Comparison of ENCODE assay signal across 12 cellular contexts in the genomic region with DNA sequence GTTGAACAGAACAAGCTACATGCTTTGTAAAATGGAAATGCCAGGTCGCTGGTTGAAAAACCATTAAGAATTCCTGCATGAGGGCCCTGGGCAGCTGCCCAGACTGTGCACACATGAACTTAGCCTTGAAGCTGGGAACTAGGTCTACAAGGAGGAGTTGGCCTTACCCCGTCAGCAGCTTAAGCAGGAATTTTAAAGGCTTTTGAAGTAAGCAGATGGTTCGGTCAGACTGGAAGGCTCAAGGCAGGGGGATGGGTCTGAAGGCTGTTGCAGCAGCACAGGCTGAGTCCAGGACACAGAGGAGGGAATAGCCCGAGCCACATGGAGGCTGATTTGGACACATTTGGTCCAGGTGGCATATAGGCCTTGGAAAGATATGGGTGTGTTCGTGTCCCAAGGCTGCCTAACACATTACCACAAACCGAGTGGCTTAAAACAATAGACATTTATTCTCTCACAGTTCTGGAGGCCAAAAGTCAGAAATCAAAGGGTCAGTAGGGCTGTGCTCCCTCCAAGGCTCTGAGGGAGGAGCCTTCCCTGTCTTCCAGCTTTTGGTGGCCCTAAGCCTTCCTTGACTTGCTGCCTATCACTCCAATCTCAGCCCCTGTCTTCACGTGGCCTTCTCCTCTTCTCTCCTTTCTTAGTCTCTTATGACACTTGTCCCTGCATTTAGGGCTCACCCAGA. TPM values are rescaled to one million over a fixed set of nuclear protein-coding genes. Genes with fewer than 3 reads are reported as not detected.
A peak's percentile ranks its signal among the peaks of the same experiment; 100 is the strongest.
DNase-seq lines count a peak whose midpoint lies in the region; FAIRE-seq and TF ChIP-seq lines count a peak whose summit lies in the region.
"Had no signal": no experiment of that assay in that cellular context is flagged by ENCODE, and none has a peak within 500 bp of the region (broad histone marks: within the 10 kb centered on the region; RNA-seq: fewer than 3 reads in every experiment).

No MANE protein-coding gene starts in this region.

- H3K27me3 ChIP-seq in AG04450 (ENCODE audit: control insufficient read depth, insufficient read depth, low read length), result no peaks in the 10 kb centered on the region
- peaks cover 0 to 6% of the 10 kb centered on the region in 2 experiments for H3K27me3 ChIP-seq in mesenchymal stem cell (ENCODE audit: control insufficient read depth in 1 of 2, insufficient read depth in 1 of 2, low read length in 2 of 2)

- TF ChIP-seq POLR2A in GM12891 (IDR thresholded peaks at IDR 0.05; ENCODE audit: low read depth, low read length), result no peak

- H3K36me3 Mint-ChIP-seq in HFFc6 (ENCODE audit: low read depth) (no peaks in the 10 kb centered on the region), brain (no peaks in the 10 kb centered on the region), CD14-positive monocyte (no peaks in the 10 kb centered on the region)
- H3K36me3 Mint-ChIP-seq: activated naive CD4-positive, alpha-beta T cell treated with anti-CD3 and anti-CD28 coated beads, Interleukin-2, amount 50 U/mL, for 24 hours had no signal

- intact Hi-C loops in CD14-positive monocyte (cut with micrococcal nuclease), result no loop called here

- H3K18ac ChIP-seq in mesenchymal stem cell (ENCODE audit: low read depth in 1 of 2, low read length in 2 of 2), result peak overlapping the region; percentile 24 to 69

- peak overlapping the region; percentile 65 for H3K27ac Mint-ChIP-seq in HFFc6
- peak overlapping the region; percentile 19 to 88 (median 57) for H3K27ac Mint-ChIP-seq in brain
- H3K27ac Mint-ChIP-seq in CD14-positive monocyte, result no peak overlapping the region
- H3K27ac Mint-ChIP-seq: activated naive CD4-positive, alpha-beta T cell treated with anti-CD3 and anti-CD28 coated beads, Interleukin-2, amount 50 U/mL, for 24 hours had no signal

- no peak overlapping the region for H3K23ac ChIP-seq in mesenchymal stem cell (ENCODE audit: low read length in 2 of 2)

- H3K27ac ChIP-seq in AG04450 (ENCODE audit: low read depth, low read length) (peak overlapping the region; percentile 90), mesenchymal stem cell (ENCODE audit: low read length, poor library complexity, severe bottlenecking) (peak overlapping the region; percentile 99)

- H3K4me1 Mint-ChIP-seq in HFFc6 (ENCODE audit: low read depth) (peaks cover 29% of the 10 kb centered on the region), brain (peaks cover 47% of the 10 kb centered on the region), CD14-positive monocyte (no peaks in the 10 kb centered on the region)
- H3K4me1 Mint-ChIP-seq: activated naive CD4-positive, alpha-beta T cell treated with anti-CD3 and anti-CD28 coated beads, Interleukin-2, amount 50 U/mL, for 24 hours had no signal

- no peak overlapping the region for H3K4me3 ChIP-seq in AG04450 (ENCODE audit: low read depth, low read length)
- H3K4me3 ChIP-seq in mesenchymal stem cell (ENCODE audit: insufficient read depth in 1 of 2, low read depth in 1 of 2, low read length in 2 of 2), result no peak overlapping the region

- no peak for TF ChIP-seq CTCF in AG04450 (IDR thresholded peaks at IDR 0.05; ENCODE audit: low read depth, low read length)
- TF ChIP-seq CTCF in HFFc6 (IDR thresholded peaks at IDR 0.05), result no peak
- no peak for TF ChIP-seq CTCF in brain (conservative IDR thresholded peaks at IDR 0.05)
- no peak for TF ChIP-seq CTCF in CD14-positive monocyte (IDR thresholded peaks at IDR 0.05)

- POLR2A ChIA-PET in AG04450 (lab: Yijun Ruan, JAX), result interaction anchor here (0.6 to 2.6 kb wide), 5 partner anchors 11 to 30 kb away, joined by 3 to 10 read pairs (median 6); a partner anchor contains a TSS

- H3K4me1 ChIP-seq in mesenchymal stem cell (ENCODE audit: control insufficient read depth, insufficient read depth, low read depth, low read length), result peaks cover 45% of the 10 kb centered on the region

- H2BK120ac ChIP-seq in mesenchymal stem cell (ENCODE audit: low read depth, low read length), result no peak overlapping the region

- no peak for FAIRE-seq in GM12891 (lab: Jason Lieb, UNC)
- FAIRE-seq: endothelial cell of umbilical vein had no signal

- H2BK12ac ChIP-seq in mesenchymal stem cell (ENCODE audit: low read length in 2 of 2), result peak overlapping the region in 1 of 2 experiments; percentile 93

- peak overlapping the region in 1 of 2 experiments; percentile 49 for H3K14ac ChIP-seq in mesenchymal stem cell (ENCODE audit: low read length in 2 of 2)

- peaks cover 4% of the 10 kb centered on the region; the same call in 1 of the 2 replicates for H3K9me3 ChIP-seq in AG04450 (ENCODE audit: control insufficient read depth, insufficient read depth, low read length)
- H3K9me3 ChIP-seq in mesenchymal stem cell (ENCODE audit: control insufficient read depth, low read length), result no peaks in the 10 kb centered on the region

- no peaks in the 10 kb centered on the region for H3K9me3 Mint-ChIP-seq in HFFc6
- peaks cover 0 to 7% (median 0%) of the 10 kb centered on the region in 5 experiments for H3K9me3 Mint-ChIP-seq in brain
- peaks cover 3 to 8% (median 6%) of the 10 kb centered on the region in 7 donors for H3K9me3 Mint-ChIP-seq in CD14-positive monocyte
- H3K9me3 Mint-ChIP-seq: activated naive CD4-positive, alpha-beta T cell treated with anti-CD3 and anti-CD28 coated beads, Interleukin-2, amount 50 U/mL, for 24 hours had no signal

- peak overlapping the region; percentile 100 for H2AK5ac ChIP-seq in mesenchymal stem cell (ENCODE audit: low read length, severe bottlenecking)

- H2AFZ ChIP-seq in mesenchymal stem cell (ENCODE audit: low read depth, low read length), result no peak overlapping the region

- H4K91ac ChIP-seq in mesenchymal stem cell (ENCODE audit: low read length), result peak overlapping the region; percentile 37

- H2BK5ac ChIP-seq in mesenchymal stem cell (ENCODE audit: low read depth, low read length, poor library complexity, severe bottlenecking), result peak overlapping the region; percentile 96

- 61% methylated on average over 6 of the region's 7 CpGs for WGBS in mesenchymal stem cell

- peaks cover 0 to 4% of the 10 kb centered on the region in 2 experiments for H3K36me3 ChIP-seq in mesenchymal stem cell (ENCODE audit: control insufficient read depth in 1 of 2, insufficient read depth in 2 of 2, low read depth in 1 of 2, low read length in 2 of 2)

- no peak overlapping the region for H4K8ac ChIP-seq in mesenchymal stem cell (ENCODE audit: low read length)

- no peak overlapping the region for H3K4me2 ChIP-seq in mesenchymal stem cell (ENCODE audit: low read length, poor library complexity, severe bottlenecking)

- H3K79me1 ChIP-seq in mesenchymal stem cell (replicated peaks; ENCODE audit: low read length, poor library complexity, severe bottlenecking), result peaks cover 2% of the 10 kb centered on the region

- no peak overlapping the region for H2BK15ac ChIP-seq in mesenchymal stem cell (ENCODE audit: low read depth, poor library complexity, severe bottlenecking)

- peak; percentile 47 for DNase-seq in AG04450 (ENCODE audit: low read depth, low spot score)
- DNase-seq in HFFc6, result peak; percentile 23
- peak; percentile 83 for DNase-seq in mesenchymal stem cell
- no peak for DNase-seq in GM12891 (ENCODE audit: insufficient read length, low spot score)
- DNase-seq in Kasumi-1 (lab: John Stamatoyannopoulos, UW), result no peak
- DNase-seq in CD14-positive monocyte (ENCODE audit: low spot score), result no peak
- DNase-seq in pons (ENCODE audit: low spot score), result no peak
- DNase-seq: NCI-H1048 had no signal

- CTCF ChIA-PET in AG04450 (lab: Charles Lee), result interaction anchor here (1.1 kb wide), 1 partner anchor 127 kb away, joined by 3 read pairs; no protein-coding TSS in a partner anchor

- H3K4me3 Mint-ChIP-seq in HFFc6 (no peak overlapping the region), brain (peak overlapping the region in 1 of 5 experiments; percentile 38), CD14-positive monocyte (no peak overlapping the region)
- H3K4me3 Mint-ChIP-seq: activated naive CD4-positive, alpha-beta T cell treated with anti-CD3 and anti-CD28 coated beads, Interleukin-2, amount 50 U/mL, for 24 hours had no signal

- H3K9ac ChIP-seq in mesenchymal stem cell (ENCODE audit: low read length), result no peak overlapping the region

- peak overlapping the region in 1 of 2 experiments; percentile 27 for H3K4ac ChIP-seq in mesenchymal stem cell (ENCODE audit: low read depth in 1 of 2, low read length in 2 of 2)

- H3K27me3 Mint-ChIP-seq in HFFc6 (ENCODE audit: insufficient read depth) (peaks cover 7% of the 10 kb centered on the region), brain (peaks cover 3% of the 10 kb centered on the region), CD14-positive monocyte (ENCODE audit: low read depth in 3 of 3) (peaks cover 0 to 15% (median 4%) of the 10 kb centered on the region in 3 donors)
- H3K27me3 Mint-ChIP-seq: activated naive CD4-positive, alpha-beta T cell treated with anti-CD3 and anti-CD28 coated beads, Interleukin-2, amount 50 U/mL, for 24 hours had no signal

TF ChIP-seq in GM12891, 5 proteins besides CTCF, POLR2A, EP300 and RAD21 (continues in another document):
- TF ChIP-seq SPI1 (IDR thresholded peaks at IDR 0.05; ENCODE audit: low read depth, low read length) (no peak), POLR2AphosphoS5 (IDR thresholded peaks at IDR 0.05; ENCODE audit: low read depth, low read length) (no peak)

RNA-seq across cellular contexts. Expression of a gene that starts 11.6 kb away (rescaled TPM):
- polyA plus RNA-seq in AG04450 (2011; rRNA removed) (53.9 and 121 TPM in 2 replicates), brain (ENCODE audit: insufficient read depth, low read depth, low replicate concordance) (0.22 TPM), CD14-positive monocyte (not detected)
- 165 and 320 TPM in 2 replicates for polyA minus RNA-seq in AG04450 (2011; rRNA and poly(A)+ RNA removed)
- total RNA-seq in HFFc6 (2021; fragmentation: NEBNext Ultra II Directional; extraction: Animal tissue kit (Norgen Biotek cat#: 25700)), result 1 to 10 TPM in 4 of 6 experiments, under 1 TPM in 2; 0.40 to 2.2 (median 1.1) TPM
- 10.2 TPM for polyA plus RNA-seq in mesenchymal stem cell (2013, experiment 1 of 2)
- polyA plus RNA-seq in mesenchymal stem cell (2013, experiment 2 of 2), result 9.7 TPM
- polyA plus RNA-seq in GM12891 (2012; ENCODE audit: low read depth, missing spikeins), result 2.4 TPM

RNA-seq across cellular contexts. Expression of a gene that starts 31.7 kb away (rescaled TPM):
- not detected in 2 replicates for polyA plus RNA-seq in AG04450 (2011; rRNA removed)
- not detected in 2 replicates for polyA minus RNA-seq in AG04450 (2011; rRNA and poly(A)+ RNA removed)
- total RNA-seq in HFFc6 (2021; fragmentation: NEBNext Ultra II Directional; extraction: Animal tissue kit (Norgen Biotek cat#: 25700)), result not detected
- not detected for polyA plus RNA-seq in brain (ENCODE audit: insufficient read depth, low read depth, low replicate concordance)
- polyA plus RNA-seq in mesenchymal stem cell (2013, experiment 1 of 2), result not detected
- polyA plus RNA-seq in mesenchymal stem cell (2013, experiment 2 of 2), result not detected
- polyA plus RNA-seq in GM12891 (2012; ENCODE audit: low read depth, missing spikeins), result 0.28 TPM
- 100 to 1,000 TPM in 1 of 2 donors, 10 to 100 TPM in 1; 48.0 to 146 TPM for polyA plus RNA-seq in CD14-positive monocyte
- total RNA-seq: endothelial cell of umbilical vein, pulmonary artery endothelial cell had no signal
- polyA plus RNA-seq: endothelial cell of umbilical vein had no signal

RNA-seq across cellular contexts. Expression of a gene that starts 54.4 kb away (rescaled TPM):
- polyA plus RNA-seq in AG04450 (2011; rRNA removed), result 12.0 and 15.3 TPM in 2 replicates
- 5.9 and 7.2 TPM in 2 replicates for polyA minus RNA-seq in AG04450 (2011; rRNA and poly(A)+ RNA removed)
- total RNA-seq in HFFc6 (2021; fragmentation: NEBNext Ultra II Directional; extraction: Animal tissue kit (Norgen Biotek cat#: 25700)), result 1 to 10 TPM; 4.5 to 8.1 (median 5.7) TPM
- polyA plus RNA-seq in brain (ENCODE audit: insufficient read depth, low read depth, low replicate concordance), result 6.8 TPM
- 9.7 TPM for polyA plus RNA-seq in mesenchymal stem cell (2013, experiment 1 of 2)
- 8.7 TPM for polyA plus RNA-seq in mesenchymal stem cell (2013, experiment 2 of 2)
- polyA plus RNA-seq in GM12891 (2012; ENCODE audit: low read depth, missing spikeins), result 4.6 TPM
- 1 to 10 TPM; 6.4 to 6.5 TPM for polyA plus RNA-seq in CD14-positive monocyte

Comparison
In these comparisons a context has a peak if more than half of its experiments do, and no peak if none do; other contexts are left out.
1. DNase-seq: peak in AG04450 (single experiment), HFFc6 (single experiment) and mesenchymal stem cell (single experiment); none in GM12891 (single experiment), Kasumi-1 (0 of 2), CD14-positive monocyte (single experiment) and pons (single experiment).
2. H3K27ac Mint-ChIP-seq: peak in HFFc6 (single experiment) and brain (5 of 5); none in CD14-positive monocyte (0 of 7).
3. RNA of a gene that starts 11.6 kb away (polyA plus RNA-seq): 53.9 to 121 TPM in AG04450; 0.22 TPM in brain (single experiment) and not detected in CD14-positive monocyte; every median in the first group is over 10 times any median in the second.
4. RNA of a gene that starts 31.7 kb away (polyA plus RNA-seq): 48.0 to 146 TPM in CD14-positive monocyte; not detected in brain (single experiment) and not detected in AG04450; every median in the first group is over 10 times any median in the second.